In genomic region chr19:12555456-12555930, GRCh38 we compare ENCODE assay signal across 25 cellular contexts. TPM values are rescaled to one million over a fixed set of nuclear protein-coding genes. Genes with fewer than 3 reads are reported as not detected.
DNase-seq lines count a peak whose midpoint lies in the region; ATAC-seq, FAIRE-seq and TF ChIP-seq lines count a peak whose summit lies in the region.
"Had no signal": no experiment of that assay in that cellular context is flagged by ENCODE, and none has a peak within 500 bp of the region (broad histone marks: within the 10 kb centered on the region; RNA-seq: fewer than 3 reads in every experiment).

No MANE protein-coding gene starts in this region.

- TF ChIP-seq RAD21 in HepG2 (CRISPR knock-in tag; IDR thresholded peaks at IDR 0.05): no peak

- in situ Hi-C loops in HepG2 (cut with HindIII; ENCODE audit: extremely low pct_ligation_motif_present, low pct_unique_long_range_greater_than_20kb): no loop called here

- no peak overlapping the region for H3K4me2 ChIP-seq in HepG2 (ENCODE audit: low read depth, low read length)
- H3K4me2 ChIP-seq: A549, hepatocyte had no signal

- no peak for ATAC-seq in activated naive CD8-positive, alpha-beta T cell treated with anti-CD3 and anti-CD28 coated beads, Interleukin-2, amount 50 U/mL, for 24 hours
- ATAC-seq in activated B cell treated with CpG ODN at 0.5 μM for 24 hours (ENCODE audit: low read depth) (no peak), HepG2 (no peak)
- ATAC-seq: A549; activated T-helper 17 cell treated with anti-CD3 and anti-CD28 coated beads, Interleukin-2, amount 50 U/mL, for 72 hours; natural killer cell treated with Interleukin-12 subunit alpha and Interleukin-12 subunit beta and Interleukin-15 and Interleukin-18, amount 100 ng/mL, for 72 hours had no signal

- intact Hi-C loops in activated B cell treated with CpG ODN at 0.5 μM for 24 hours (cut with micrococcal nuclease): loop anchor here (10.0 kb wide), 1 partner anchor 571 kb away; no protein-coding TSS in a partner anchor
- intact Hi-C loops in HepG2 (cut with micrococcal nuclease; ENCODE audit: unreplicated experiment): no loop called here
- intact Hi-C loops in testis (cut with DNase I; ENCODE audit: low total_unique reads): no loop called here
- intact Hi-C loops in head of caudate nucleus (cut with DNase I): no loop called here
- intact Hi-C loops in stomach (cut with DNase I; ENCODE audit: low total_unique reads): no loop called here

- H3K27me3 Mint-ChIP-seq in activated naive CD8-positive, alpha-beta T cell treated with anti-CD3 and anti-CD28 coated beads for 36 hours: no peaks in the 10 kb centered on the region
- H3K27me3 Mint-ChIP-seq in activated naive CD8-positive, alpha-beta T cell treated with anti-CD3 and anti-CD28 coated beads, Interleukin-2, amount 50 U/mL, for 24 hours: peaks cover 2% of the 10 kb centered on the region
- no peaks in the 10 kb centered on the region for H3K27me3 Mint-ChIP-seq in activated B cell treated with CpG ODN at 0.5 μM for 24 hours
- H3K27me3 Mint-ChIP-seq: activated T-helper 17 cell treated with anti-CD3 and anti-CD28 coated beads, Interleukin-2, amount 50 U/mL, for 72 hours had no signal

- no TSS peak for BruUV-seq in HepG2 (replicated peaks; lab: Mats Ljungman, UMichigan)

- no peaks in the 10 kb centered on the region for H3K36me3 Mint-ChIP-seq in activated naive CD8-positive, alpha-beta T cell treated with anti-CD3 and anti-CD28 coated beads for 36 hours
- no peaks in the 10 kb centered on the region for H3K36me3 Mint-ChIP-seq in activated naive CD8-positive, alpha-beta T cell treated with anti-CD3 and anti-CD28 coated beads, Interleukin-2, amount 50 U/mL, for 24 hours (ENCODE audit: low read depth)
- H3K36me3 Mint-ChIP-seq in activated B cell treated with CpG ODN at 0.5 μM for 24 hours (ENCODE audit: low read depth): peaks cover 6% of the 10 kb centered on the region
- H3K36me3 Mint-ChIP-seq: natural killer cell treated with Interleukin-12 subunit alpha and Interleukin-12 subunit beta and Interleukin-15 and Interleukin-18, amount 100 ng/mL, for 72 hours; type B pancreatic cell had no signal

- H3K36me3 ChIP-seq in HepG2 (replicated peaks in 1 of 2; ENCODE audit: control insufficient read depth in 1 of 2, insufficient read depth in 2 of 2, low read length in 2 of 2) (no peaks in the 10 kb centered on the region), testis (ENCODE audit: low read depth, missing control alignments) (no peaks in the 10 kb centered on the region), stomach (no peaks in the 10 kb centered on the region)

- H3K27ac ChIP-seq in HepG2 (ENCODE audit: extremely low read length, insufficient read depth, low read length) (no peak overlapping the region), testis (no peak overlapping the region), stomach (no peak overlapping the region)
- H3K27ac ChIP-seq: A549, epithelial cell of prostate, hepatocyte, HL-60, RWPE1 had no signal

- H3K27ac Mint-ChIP-seq in activated naive CD8-positive, alpha-beta T cell treated with anti-CD3 and anti-CD28 coated beads for 36 hours: no peak overlapping the region
- no peak overlapping the region for H3K27ac Mint-ChIP-seq in activated naive CD8-positive, alpha-beta T cell treated with anti-CD3 and anti-CD28 coated beads, Interleukin-2, amount 50 U/mL, for 24 hours
- H3K27ac Mint-ChIP-seq in activated B cell treated with CpG ODN at 0.5 μM for 24 hours: no peak overlapping the region
- H3K27ac Mint-ChIP-seq: activated T-helper 17 cell treated with anti-CD3 and anti-CD28 coated beads, Interleukin-2, amount 50 U/mL, for 72 hours; natural killer cell treated with Interleukin-12 subunit alpha and Interleukin-12 subunit beta and Interleukin-15 and Interleukin-18, amount 100 ng/mL, for 72 hours; type B pancreatic cell had no signal

- no peak overlapping the region for H3K9ac ChIP-seq in HepG2 (ENCODE audit: insufficient read depth, low read depth, low read length)

- no peak for TF ChIP-seq POLR2A in HepG2 (IDR thresholded peaks at IDR 0.05; ENCODE audit: insufficient read depth in 1 of 2, low read depth in 2 of 2, low read length in 2 of 2)
- TF ChIP-seq POLR2A in testis (IDR thresholded peaks at IDR 0.05): no peak
- TF ChIP-seq POLR2A in stomach (IDR thresholded peaks at IDR 0.05): no peak

- H3K4me1 Mint-ChIP-seq in activated naive CD8-positive, alpha-beta T cell treated with anti-CD3 and anti-CD28 coated beads for 36 hours: peaks cover 21% of the 10 kb centered on the region
- peaks cover 15% of the 10 kb centered on the region for H3K4me1 Mint-ChIP-seq in activated naive CD8-positive, alpha-beta T cell treated with anti-CD3 and anti-CD28 coated beads, Interleukin-2, amount 50 U/mL, for 24 hours
- H3K4me1 Mint-ChIP-seq in activated B cell treated with CpG ODN at 0.5 μM for 24 hours: peaks cover 18% of the 10 kb centered on the region
- H3K4me1 Mint-ChIP-seq: activated T-helper 17 cell treated with anti-CD3 and anti-CD28 coated beads, Interleukin-2, amount 50 U/mL, for 72 hours had no signal

- no peak for TF ChIP-seq EP300 in HepG2 (IDR thresholded peaks at IDR 0.05; ENCODE audit: low read depth in 2 of 2, low read length in 2 of 2)
- TF ChIP-seq EP300 in HepG2 (CRISPR knock-in tag; IDR thresholded peaks at IDR 0.05; ENCODE audit: borderline replicate concordance): no peak
- TF ChIP-seq EP300 in stomach (IDR thresholded peaks at IDR 0.05): no peak

- CTCF ChIA-PET in activated B cell treated with CpG ODN at 0.5 μM for 24 hours (lab: Charles Lee) (no interaction called here), HepG2 (lab: Yijun Ruan, JAX; ENCODE audit: low intra/inter-chr PET ratio, low total read pairs) (no interaction called here)

- no peaks in the 10 kb centered on the region for H3K9me3 ChIP-seq in HepG2 (ENCODE audit: low read length)
- no peaks in the 10 kb centered on the region for H3K9me3 ChIP-seq in testis
- H3K9me3 ChIP-seq in stomach: no peaks in the 10 kb centered on the region

- no peaks in the 10 kb centered on the region; a peak in 1 of 5 replicates for H3K27me3 ChIP-seq in HepG2 (ENCODE audit: control insufficient read depth in 1 of 2, insufficient read depth in 2 of 2, low read length in 2 of 2)
- H3K27me3 ChIP-seq in testis: no peaks in the 10 kb centered on the region
- H3K27me3 ChIP-seq in stomach: peaks cover 0 to 8% (median 0%) of the 10 kb centered on the region in 3 donors
- H3K27me3 ChIP-seq: hepatocyte had no signal

- no peak overlapping the region for H3K4me3 Mint-ChIP-seq in activated naive CD8-positive, alpha-beta T cell treated with anti-CD3 and anti-CD28 coated beads for 36 hours
- no peak overlapping the region for H3K4me3 Mint-ChIP-seq in activated naive CD8-positive, alpha-beta T cell treated with anti-CD3 and anti-CD28 coated beads, Interleukin-2, amount 50 U/mL, for 24 hours
- H3K4me3 Mint-ChIP-seq in activated B cell treated with CpG ODN at 0.5 μM for 24 hours: peak overlapping the region; percentile 8
- H3K4me3 Mint-ChIP-seq: activated T-helper 17 cell treated with anti-CD3 and anti-CD28 coated beads, Interleukin-2, amount 50 U/mL, for 72 hours; natural killer cell treated with Interleukin-12 subunit alpha and Interleukin-12 subunit beta and Interleukin-15 and Interleukin-18, amount 100 ng/mL, for 72 hours; type B pancreatic cell had no signal

- no peaks in the 10 kb centered on the region for H3K9me3 Mint-ChIP-seq in activated naive CD8-positive, alpha-beta T cell treated with anti-CD3 and anti-CD28 coated beads for 36 hours
- H3K9me3 Mint-ChIP-seq in activated naive CD8-positive, alpha-beta T cell treated with anti-CD3 and anti-CD28 coated beads, Interleukin-2, amount 50 U/mL, for 24 hours: no peaks in the 10 kb centered on the region
- no peaks in the 10 kb centered on the region for H3K9me3 Mint-ChIP-seq in activated B cell treated with CpG ODN at 0.5 μM for 24 hours
- H3K9me3 Mint-ChIP-seq: activated T-helper 17 cell treated with anti-CD3 and anti-CD28 coated beads, Interleukin-2, amount 50 U/mL, for 72 hours; natural killer cell treated with Interleukin-12 subunit alpha and Interleukin-12 subunit beta and Interleukin-15 and Interleukin-18, amount 100 ng/mL, for 72 hours; type B pancreatic cell had no signal

- no peak overlapping the region for H3K4me3 ChIP-seq in HepG2 (replicated peaks in 1 of 3; ENCODE audit: insufficient read depth in 1 of 3, low read depth in 2 of 3, low read length in 3 of 3)
- H3K4me3 ChIP-seq in testis: peak overlapping the region; percentile 10 to 36
- H3K4me3 ChIP-seq in stomach: peak overlapping the region in 1 of 4 donors; percentile 20
- H3K4me3 ChIP-seq: A549, hepatocyte had no signal

- POLR2A ChIA-PET in activated B cell treated with CpG ODN at 0.5 μM for 24 hours (lab: Charles Lee) (interaction anchor here (0.5 to 1.0 kb wide), 3 partner anchors 70 to 1240 kb away, joined by 3 to 4 read pairs (median 3); partner anchors contain the start of gene ZSWIM4), HepG2 (lab: Yijun Ruan, JAX) (no interaction called here)

- no peaks in the 10 kb centered on the region; the same call in 1 of the 2 replicates for H4K20me1 ChIP-seq in HepG2 (ENCODE audit: insufficient read depth, low read length)

- WGBS in HepG2 (ENCODE audit: low lambda C conversion rate): 93% methylated on average over 28 of the region's 39 CpGs
- WGBS in testis, 2 donors: 37 to 46% methylated on average over 17 to 19 of the region's 39 CpGs
- WGBS in stomach, 5 donors: 42 to 55% (median 44%) methylated on average over 22 to 39 of the region's 39 CpGs

- TF ChIP-seq CTCF in activated B cell treated with CpG ODN at 0.5 μM for 24 hours (IDR thresholded peaks at IDR 0.05): no peak
- TF ChIP-seq CTCF in HepG2 (CRISPR knock-in tag; IDR thresholded peaks at IDR 0.05): no peak
- TF ChIP-seq CTCF in testis (IDR thresholded peaks at IDR 0.05): no peak
- TF ChIP-seq CTCF in stomach (IDR thresholded peaks at IDR 0.05): no peak

- peaks cover 4% of the 10 kb centered on the region for H3K79me2 ChIP-seq in HepG2 (ENCODE audit: insufficient read depth, low read length)

- peak; percentile 7 for DNase-seq in activated naive CD8-positive, alpha-beta T cell treated with anti-CD3 and anti-CD28 coated beads for 36 hours
- DNase-seq in activated naive CD8-positive, alpha-beta T cell treated with anti-CD3 and anti-CD28 coated beads, Interleukin-2, amount 50 U/mL, for 24 hours: no peak
- DNase-seq in activated B cell treated with CpG ODN at 0.5 μM for 24 hours: no peak
- DNase-seq in HepG2 (ENCODE audit: low spot score): no peak
- no peak for DNase-seq in testis
- DNase-seq in head of caudate nucleus: no peak
- DNase-seq in NCI-H1417 (lab: John Stamatoyannopoulos, UW): no peak
- no peak for DNase-seq in stomach
- DNase-seq: activated CD4-positive, alpha-beta T cell treated with anti-CD3 and anti-CD28 coated beads, Interleukin-2, amount 50 U/mL, for 48 hours; activated CD8-positive, alpha-beta memory T cell treated with anti-CD3 and anti-CD28 coated beads, Interleukin-2, amount 50 U/mL, for 4 hours; foreskin fibroblast; NCI-H1092 treated with DMSO at 0.1 percent for 48 hours; NCI-H2029; NCI-H226; NCI-H748 treated with DMSO at 0.1 percent for 48 hours; stimulated activated CD8-positive, alpha-beta memory T cell treated with anti-CD3 and anti-CD28 coated beads, Interleukin-4, amount 100 ng/mL, for 48 hours had no signal

- no peak overlapping the region for H2AFZ ChIP-seq in HepG2 (ENCODE audit: low read length)
- H2AFZ ChIP-seq: hepatocyte had no signal

- no peak for FAIRE-seq in HepG2 (lab: Jason Lieb, UNC)
- FAIRE-seq: A549, GM12891 had no signal

- H3K4me1 ChIP-seq in HepG2 (ENCODE audit: insufficient read depth, low read length) (peaks cover 15% of the 10 kb centered on the region), testis (no peaks in the 10 kb centered on the region), stomach (peaks cover under 1 to 18% (median 11%) of the 10 kb centered on the region in 4 donors)
- H3K4me1 ChIP-seq: A549 had no signal

RNA-seq across cellular contexts. Expression of gene ZNF564, which starts 4.2 kb away (rescaled TPM):
- 1 to 10 TPM; 6.0 to 6.4 TPM for total RNA-seq in activated naive CD8-positive, alpha-beta T cell treated with anti-CD3 and anti-CD28 coated beads for 36 hours
- total RNA-seq in activated B cell treated with CpG ODN at 0.5 μM for 24 hours (23.0 and 26.6 TPM in 2 replicates), HepG2 (2016; rRNA removed; fragmentation: Illumina TruSeq; extraction: Trizol) (11.1 and 11.2 TPM in 2 replicates), testis (10 to 100 TPM; 10.7 to 18.0 TPM), stomach (10 to 100 TPM in 2 of 5 donors, 1 to 10 TPM in 3; 4.9 to 74.1 (median 9.4) TPM)
- 3.9 and 4.9 TPM in 2 replicates for total RNA-seq in HepG2 (2016; cell fraction: cytosol; rRNA removed; fragmentation: Illumina TruSeq; extraction: Trizol; ENCODE audit: low read depth)
- 10.7 and 11.9 TPM in 2 replicates for total RNA-seq in HepG2 (2016; cell fraction: insoluble cytoplasmic fraction; rRNA removed; fragmentation: Illumina TruSeq; extraction: Trizol)
- 9.1 and 10.5 TPM in 2 replicates for total RNA-seq in HepG2 (2016; cell fraction: membrane; rRNA removed; fragmentation: Illumina TruSeq; extraction: Trizol)
- total RNA-seq in HepG2 (2016; cell fraction: nucleus; rRNA removed; fragmentation: Illumina TruSeq; extraction: Trizol): 11.9 and 13.6 TPM in 2 replicates
- polyA plus RNA-seq in HepG2 (2011; rRNA removed) (2.3 and 2.4 TPM in 2 replicates), testis (ENCODE audit: insufficient read depth, low read depth, low replicate concordance) (4.6 TPM), stomach (1 to 10 TPM; 4.7 to 6.4 (median 5.0) TPM)
- polyA plus RNA-seq in HepG2 (2011; cell fraction: cytosol; rRNA removed): 0.63 and 1.2 TPM in 2 replicates
- polyA plus RNA-seq in HepG2 (2011; cell fraction: nucleus; rRNA removed): 3.5 and 5.1 TPM in 2 replicates
- 3.5 and 4.8 TPM in 2 replicates for polyA plus RNA-seq in HepG2 (2012)
- polyA plus RNA-seq in HepG2 (2016; cell fraction: cytosol; fragmentation: Illumina TruSeq; extraction: Trizol; ENCODE audit: low read depth): 0.22 and 0.41 TPM in 2 replicates
- 4.3 and 4.4 TPM in 2 replicates for polyA plus RNA-seq in HepG2 (2016; cell fraction: insoluble cytoplasmic fraction; fragmentation: Illumina TruSeq; extraction: Trizol; ENCODE audit: low read depth)
- 0.81 and 0.84 TPM in 2 replicates for polyA plus RNA-seq in HepG2 (2016; cell fraction: membrane; fragmentation: Illumina TruSeq; extraction: Trizol; ENCODE audit: low read depth)
- 4.3 and 4.6 TPM in 2 replicates for polyA plus RNA-seq in HepG2 (2016; cell fraction: nucleus; fragmentation: Illumina TruSeq; extraction: Trizol; ENCODE audit: insufficient read depth, low read depth)
- polyA minus RNA-seq in HepG2 (2011; rRNA and poly(A)+ RNA removed; ENCODE audit: low replicate concordance): 2.2 and 4.0 TPM in 2 replicates
- 4.5 and 4.7 TPM in 2 replicates for polyA minus RNA-seq in HepG2 (2011; cell fraction: cytosol; rRNA and poly(A)+ RNA removed)
- 23.4 and 24.8 TPM in 2 replicates for polyA minus RNA-seq in HepG2 (2011; cell fraction: nucleus; rRNA and poly(A)+ RNA removed)

RNA-seq across cellular contexts. Expression of gene ZNF490, which starts 55.1 kb away (rescaled TPM):
- total RNA-seq in activated naive CD8-positive, alpha-beta T cell treated with anti-CD3 and anti-CD28 coated beads for 36 hours: 1 to 10 TPM; 7.7 to 9.2 TPM
- 15.6 TPM in 2 replicates for total RNA-seq in activated B cell treated with CpG ODN at 0.5 μM for 24 hours
- 2.9 and 5.2 TPM in 2 replicates for total RNA-seq in HepG2 (2016; rRNA removed; fragmentation: Illumina TruSeq; extraction: Trizol)
- total RNA-seq in HepG2 (2016; cell fraction: cytosol; rRNA removed; fragmentation: Illumina TruSeq; extraction: Trizol; ENCODE audit: low read depth): 0.40 and 0.71 TPM in 2 replicates
- 2.9 and 5.1 TPM in 2 replicates for total RNA-seq in HepG2 (2016; cell fraction: insoluble cytoplasmic fraction; rRNA removed; fragmentation: Illumina TruSeq; extraction: Trizol)
- 1.4 and 1.7 TPM in 2 replicates for total RNA-seq in HepG2 (2016; cell fraction: membrane; rRNA removed; fragmentation: Illumina TruSeq; extraction: Trizol)
- 2.6 and 3.7 TPM in 2 replicates for total RNA-seq in HepG2 (2016; cell fraction: nucleus; rRNA removed; fragmentation: Illumina TruSeq; extraction: Trizol)
- polyA plus RNA-seq in HepG2 (2011; rRNA removed): 1.2 and 1.3 TPM in 2 replicates
- 0.52 and 0.60 TPM in 2 replicates for polyA plus RNA-seq in HepG2 (2011; cell fraction: cytosol; rRNA removed)
- polyA plus RNA-seq in HepG2 (2011; cell fraction: nucleus; rRNA removed): 0.99 and 1.1 TPM in 2 replicates
- polyA plus RNA-seq in HepG2 (2012): 0.54 and 0.77 TPM in 2 replicates
- 0.10 TPM in 1 of 2 replicates, not detected in the other for polyA plus RNA-seq in HepG2 (2016; cell fraction: cytosol; fragmentation: Illumina TruSeq; extraction: Trizol; ENCODE audit: low read depth)
- 0.48 and 0.69 TPM in 2 replicates for polyA plus RNA-seq in HepG2 (2016; cell fraction: insoluble cytoplasmic fraction; fragmentation: Illumina TruSeq; extraction: Trizol; ENCODE audit: low read depth)
- 0.10 TPM in 1 of 2 replicates, not detected in the other for polyA plus RNA-seq in HepG2 (2016; cell fraction: membrane; fragmentation: Illumina TruSeq; extraction: Trizol; ENCODE audit: low read depth)
- polyA plus RNA-seq in HepG2 (2016; cell fraction: nucleus; fragmentation: Illumina TruSeq; extraction: Trizol; ENCODE audit: insufficient read depth, low read depth): 2.5 and 3.0 TPM in 2 replicates
- 5.6 and 6.1 TPM in 2 replicates for polyA minus RNA-seq in HepG2 (2011; rRNA and poly(A)+ RNA removed; ENCODE audit: low replicate concordance)
- polyA minus RNA-seq in HepG2 (2011; cell fraction: cytosol; rRNA and poly(A)+ RNA removed): 3.9 and 4.4 TPM in 2 replicates
- polyA minus RNA-seq in HepG2 (2011; cell fraction: nucleus; rRNA and poly(A)+ RNA removed): 8.1 and 9.9 TPM in 2 replicates
- total RNA-seq in testis: 10 to 100 TPM in 1 of 2 donors, 1 to 10 TPM in 1; 6.6 to 10.4 TPM
- 2.5 TPM for polyA plus RNA-seq in testis (ENCODE audit: insufficient read depth, low read depth, low replicate concordance)
- 1 to 10 TPM in 4 of 5 donors, not detected in 1; 4.1 to 7.5 (median 5.6) TPM for total RNA-seq in stomach
- under 1 TPM in 2 of 3 donors, not detected in 1; 0.25 to 0.44 TPM for polyA plus RNA-seq in stomach

RNA-seq across cellular contexts. Expression of gene ZNF791, which starts 55.2 kb away (rescaled TPM):
- 10 to 100 TPM; 14.6 to 15.1 TPM for total RNA-seq in activated naive CD8-positive, alpha-beta T cell treated with anti-CD3 and anti-CD28 coated beads for 36 hours
- total RNA-seq in activated B cell treated with CpG ODN at 0.5 μM for 24 hours (37.5 and 46.1 TPM in 2 replicates), HepG2 (2016; rRNA removed; fragmentation: Illumina TruSeq; extraction: Trizol) (17.4 and 21.3 TPM in 2 replicates), testis (10 to 100 TPM; 16.1 to 17.2 TPM), stomach (10 to 100 TPM; 14.0 to 33.0 (median 25.8) TPM)
- total RNA-seq in HepG2 (2016; cell fraction: cytosol; rRNA removed; fragmentation: Illumina TruSeq; extraction: Trizol; ENCODE audit: low read depth): 5.5 and 5.7 TPM in 2 replicates
- 16.4 and 22.2 TPM in 2 replicates for total RNA-seq in HepG2 (2016; cell fraction: insoluble cytoplasmic fraction; rRNA removed; fragmentation: Illumina TruSeq; extraction: Trizol)
- 7.4 and 9.1 TPM in 2 replicates for total RNA-seq in HepG2 (2016; cell fraction: membrane; rRNA removed; fragmentation: Illumina TruSeq; extraction: Trizol)
- total RNA-seq in HepG2 (2016; cell fraction: nucleus; rRNA removed; fragmentation: Illumina TruSeq; extraction: Trizol): 15.1 and 19.8 TPM in 2 replicates
- polyA plus RNA-seq in HepG2 (2011; rRNA removed) (10.1 and 12.8 TPM in 2 replicates), testis (ENCODE audit: insufficient read depth, low read depth, low replicate concordance) (9.3 TPM), stomach (1 to 10 TPM; 4.7 to 7.2 (median 5.3) TPM)
- polyA plus RNA-seq in HepG2 (2011; cell fraction: cytosol; rRNA removed): 4.9 and 5.3 TPM in 2 replicates
- 8.8 and 17.1 TPM in 2 replicates for polyA plus RNA-seq in HepG2 (2011; cell fraction: nucleus; rRNA removed)
- 9.2 and 12.5 TPM in 2 replicates for polyA plus RNA-seq in HepG2 (2012)
- 0.87 and 3.4 TPM in 2 replicates for polyA plus RNA-seq in HepG2 (2016; cell fraction: cytosol; fragmentation: Illumina TruSeq; extraction: Trizol; ENCODE audit: low read depth)
- polyA plus RNA-seq in HepG2 (2016; cell fraction: insoluble cytoplasmic fraction; fragmentation: Illumina TruSeq; extraction: Trizol; ENCODE audit: low read depth): 11.5 and 12.8 TPM in 2 replicates
- polyA plus RNA-seq in HepG2 (2016; cell fraction: membrane; fragmentation: Illumina TruSeq; extraction: Trizol; ENCODE audit: low read depth): 1.8 and 3.0 TPM in 2 replicates
- 22.3 and 24.6 TPM in 2 replicates for polyA plus RNA-seq in HepG2 (2016; cell fraction: nucleus; fragmentation: Illumina TruSeq; extraction: Trizol; ENCODE audit: insufficient read depth, low read depth)
- polyA minus RNA-seq in HepG2 (2011; rRNA and poly(A)+ RNA removed; ENCODE audit: low replicate concordance): 11.0 and 21.0 TPM in 2 replicates
- 13.4 and 16.9 TPM in 2 replicates for polyA minus RNA-seq in HepG2 (2011; cell fraction: cytosol; rRNA and poly(A)+ RNA removed)
- polyA minus RNA-seq in HepG2 (2011; cell fraction: nucleus; rRNA and poly(A)+ RNA removed): 22.8 and 25.7 TPM in 2 replicates

Comparison
In these comparisons a context has a peak if more than half of its experiments do, and no peak if none do; other contexts are left out.
1. H3K4me3 ChIP-seq: peak in testis (2 of 2); none in HepG2 (0 of 3).